36 cellular contexts compared by ENCODE assay signal in the genomic region with DNA sequence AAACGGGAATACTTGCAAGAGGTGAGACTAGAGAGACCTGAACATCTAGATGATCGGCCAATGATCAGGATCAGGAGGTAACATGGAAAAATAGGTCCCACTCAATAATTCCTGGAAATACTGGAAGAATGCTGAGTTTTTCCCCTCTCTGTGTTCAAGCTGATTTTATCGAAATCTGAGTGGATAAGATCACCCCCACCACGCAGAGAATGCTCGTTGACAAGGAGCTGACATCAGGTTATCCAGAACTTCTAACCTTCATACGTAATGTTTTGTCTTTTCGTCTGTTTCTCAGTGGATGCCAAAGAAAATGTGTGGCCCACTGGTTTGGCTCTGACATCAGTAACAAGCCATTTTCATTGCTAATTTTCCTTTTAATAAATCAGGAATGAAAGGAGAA. TPM values are rescaled to one million over a fixed set of nuclear protein-coding genes. Genes with fewer than 3 reads are reported as not detected.
"Had no signal": no experiment of that assay in that cellular context is flagged by ENCODE, and none has a peak within 500 bp of the region (broad histone marks: within the 10 kb centered on the region; RNA-seq: fewer than 3 reads in every experiment).

No MANE protein-coding gene starts in this region.

- H3K9me3 ChIP-seq: MG63 had no signal

- H3K36me3 ChIP-seq: MG63 had no signal

- H3K27me3 ChIP-seq: MG63 had no signal

- H3K4me2 ChIP-seq: KMS-11 had no signal

- H3K27ac ChIP-seq: KMS-11 had no signal

- DNase-seq: Karpas-422, Kasumi-1, KG1, MG63, MM.1S, MV-4-11, NCI-H1048, NCI-H1092, NCI-H1092 treated with DMSO at 0.1 percent for 48 hours, NCI-H1105, NCI-H1105 treated with DMSO at 0.1 percent for 48 hours, NCI-H1417, NCI-H1417 treated with DMSO at 0.1 percent for 48 hours, NCI-H1436, NCI-H1436 treated with DMSO at 0.1 percent for 48 hours, NCI-H146, NCI-H1694, NCI-H1694 treated with DMSO at 0.1 percent for 48 hours, NCI-H187, NCI-H187 treated with DMSO at 0.1 percent for 48 hours, NCI-H1930, NCI-H2029 treated with DMSO at 0.1 percent for 48 hours, NCI-H2081, NCI-H2081 treated with DMSO at 0.1 percent for 48 hours, NCI-H2107, NCI-H2171, NCI-H2171 treated with DMSO at 0.1 percent for 48 hours, NCI-H2227 treated with DMSO at 0.1 percent for 48 hours, NCI-H226, NCI-H345, NCI-H446, NCI-H446 treated with DMSO at 0.1 percent for 48 hours, NCI-H510A, NCI-H510A treated with DMSO at 0.1 percent for 48 hours had no signal

- H3K4me3 ChIP-seq: MG63 had no signal

- H3K9ac ChIP-seq: KMS-11 had no signal

RNA-seq across cellular contexts. Expression of a gene that starts 58.5 kb away (rescaled TPM):
- total RNA-seq: MCF 10A had no signal
